Comparison of ENCODE assay signal across 5 cellular contexts in the genomic region with DNA sequence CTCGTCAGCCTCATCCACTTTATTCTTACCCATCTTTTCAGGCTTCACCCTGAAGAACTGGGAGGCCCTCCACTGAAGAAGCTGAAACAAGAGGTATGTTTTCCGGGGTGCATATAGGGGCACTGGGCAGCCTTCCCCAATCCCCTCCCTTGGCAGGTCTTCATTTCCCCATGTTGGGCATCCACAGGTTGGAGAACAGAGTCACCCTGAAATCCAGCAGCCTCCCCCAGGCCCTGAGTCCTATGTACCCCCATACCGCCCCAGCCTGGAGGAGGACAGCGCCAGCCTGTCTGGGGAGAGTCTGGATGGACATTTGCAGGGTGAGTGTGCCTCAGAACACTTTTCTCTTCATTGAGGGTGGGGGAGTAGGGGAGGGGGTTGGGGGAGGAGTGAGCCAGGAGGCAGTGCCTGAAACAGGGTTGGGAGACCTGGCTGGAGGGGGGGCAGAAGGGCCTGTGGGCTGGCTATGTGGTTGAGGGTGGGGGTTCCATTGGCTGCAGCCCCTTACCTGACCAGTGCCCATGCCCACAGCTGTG.
DNase-seq lines count a peak whose midpoint lies in the region; ATAC-seq and TF ChIP-seq lines count a peak whose summit lies in the region.

No MANE protein-coding gene starts in this region.

- H3K4me1 Mint-ChIP-seq in dendritic cell treated with granulocyte-macrophage colony-stimulating factor and Interleukin-4, amounts not matched to agents 40 ng/mL and 50 ng/mL, for 4 days (ENCODE audit: low read depth), result peaks cover 84% of the 10 kb centered on the region
- peaks cover 80% of the 10 kb centered on the region for H3K4me1 Mint-ChIP-seq in stimulated activated effector memory CD8-positive, alpha-beta T cell treated with anti-CD3 and anti-CD28 coated beads, Interleukin-12 subunit alpha, Interleukin-12 subunit beta, amount 100 ng/mL, for 72 hours

- intact Hi-C loops in dendritic cell treated with granulocyte-macrophage colony-stimulating factor and Interleukin-4, amounts not matched to agents 40 ng/mL and 50 ng/mL, for 4 days (cut with micrococcal nuclease), result loop anchor here (1.0 kb wide), 2 partner anchors 19 to 24 kb away; no protein-coding TSS in a partner anchor

- H3K27me3 Mint-ChIP-seq in dendritic cell treated with granulocyte-macrophage colony-stimulating factor and Interleukin-4, amounts not matched to agents 40 ng/mL and 50 ng/mL, for 4 days, result no peaks in the 10 kb centered on the region

- peak overlapping the region; percentile 100 for H3K27ac ChIP-seq in RWPE1

- peaks cover 94% of the 10 kb centered on the region for H3K36me3 Mint-ChIP-seq in dendritic cell treated with granulocyte-macrophage colony-stimulating factor and Interleukin-4, amounts not matched to agents 40 ng/mL and 50 ng/mL, for 4 days (ENCODE audit: low read depth)
- H3K36me3 Mint-ChIP-seq in stimulated activated effector memory CD8-positive, alpha-beta T cell treated with anti-CD3 and anti-CD28 coated beads, Interleukin-12 subunit alpha, Interleukin-12 subunit beta, amount 100 ng/mL, for 72 hours, result peaks cover 95% of the 10 kb centered on the region

- no peak for DNase-seq in RWPE1 (ENCODE audit: low spot score)
- DNase-seq in stimulated activated effector memory CD8-positive, alpha-beta T cell treated with anti-CD3 and anti-CD28 coated beads, Interleukin-12 subunit alpha, Interleukin-12 subunit beta, amount 100 ng/mL, for 72 hours (ENCODE audit: low spot score in 2 of 2), result no peak
- no peak for DNase-seq in epidermal melanocyte (ENCODE audit: insufficient read length, low spot score)
- no peak for DNase-seq in activated gamma-delta T cell treated with Interleukin-2 at 50 U/mL for 16 hours

- no peak for ATAC-seq in stimulated activated effector memory CD8-positive, alpha-beta T cell treated with anti-CD3 and anti-CD28 coated beads, Interleukin-12 subunit alpha, Interleukin-12 subunit beta, amount 100 ng/mL, for 72 hours

- TF ChIP-seq CTCF in RWPE1 (conservative IDR thresholded peaks at IDR 0.05; ENCODE audit: low read depth), result no peak

- POLR2A ChIA-PET in RWPE1 (lab: Yijun Ruan, JAX; ENCODE audit: low non-redundant PET), result interaction anchor here (0.9 to 1.3 kb wide), 2 partner anchors 18 to 22 kb away, joined by 3 to 15 read pairs; partner anchors contain the start of gene STAT6

- H3K9me3 Mint-ChIP-seq in dendritic cell treated with granulocyte-macrophage colony-stimulating factor and Interleukin-4, amounts not matched to agents 40 ng/mL and 50 ng/mL, for 4 days, result no peaks in the 10 kb centered on the region
- no peaks in the 10 kb centered on the region for H3K9me3 Mint-ChIP-seq in stimulated activated effector memory CD8-positive, alpha-beta T cell treated with anti-CD3 and anti-CD28 coated beads, Interleukin-12 subunit alpha, Interleukin-12 subunit beta, amount 100 ng/mL, for 72 hours

- H3K4me3 Mint-ChIP-seq in dendritic cell treated with granulocyte-macrophage colony-stimulating factor and Interleukin-4, amounts not matched to agents 40 ng/mL and 50 ng/mL, for 4 days, result no peak overlapping the region
- peak overlapping the region; percentile 71 for H3K4me3 Mint-ChIP-seq in stimulated activated effector memory CD8-positive, alpha-beta T cell treated with anti-CD3 and anti-CD28 coated beads, Interleukin-12 subunit alpha, Interleukin-12 subunit beta, amount 100 ng/mL, for 72 hours

- CTCF ChIA-PET in RWPE1 (lab: Yijun Ruan, JAX), result interaction anchor here (2.4 kb wide), 1 partner anchor 23 kb away, joined by 10 read pairs; no protein-coding TSS in a partner anchor

- H3K27ac Mint-ChIP-seq in dendritic cell treated with granulocyte-macrophage colony-stimulating factor and Interleukin-4, amounts not matched to agents 40 ng/mL and 50 ng/mL, for 4 days, result peak overlapping the region; percentile 86
- H3K27ac Mint-ChIP-seq in stimulated activated effector memory CD8-positive, alpha-beta T cell treated with anti-CD3 and anti-CD28 coated beads, Interleukin-12 subunit alpha, Interleukin-12 subunit beta, amount 100 ng/mL, for 72 hours, result peak overlapping the region; percentile 94
